ENCODE assay signal across 1 cellular context in the genomic region with DNA sequence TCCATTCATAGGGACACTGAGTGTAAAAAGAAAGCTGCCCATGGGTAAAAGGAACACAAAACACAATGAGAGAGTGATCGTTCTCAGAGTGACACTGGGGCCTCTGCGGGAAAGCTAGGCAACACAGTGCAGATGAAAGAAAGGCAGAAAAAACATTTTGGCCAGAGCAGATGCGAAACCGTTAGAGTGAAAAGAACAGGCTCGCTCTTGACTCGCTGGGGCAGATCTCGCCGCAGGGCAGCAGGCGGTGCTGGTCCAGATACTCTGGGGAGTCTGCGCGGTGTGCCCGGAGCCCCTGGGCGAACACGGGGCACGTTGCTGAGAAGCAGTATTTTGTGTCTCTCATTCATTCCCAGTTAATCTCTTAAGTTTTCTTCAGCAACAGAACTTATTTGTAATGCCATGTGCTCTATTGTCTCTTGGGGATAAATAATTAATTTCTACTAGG.
TF ChIP-seq lines count a peak whose summit lies in the region.

No MANE protein-coding gene starts in this region.

TF ChIP-seq in neural cell, 6 proteins besides CTCF, POLR2A, EP300 and RAD21 (continued from another document):
- TF ChIP-seq, protein P1, sequence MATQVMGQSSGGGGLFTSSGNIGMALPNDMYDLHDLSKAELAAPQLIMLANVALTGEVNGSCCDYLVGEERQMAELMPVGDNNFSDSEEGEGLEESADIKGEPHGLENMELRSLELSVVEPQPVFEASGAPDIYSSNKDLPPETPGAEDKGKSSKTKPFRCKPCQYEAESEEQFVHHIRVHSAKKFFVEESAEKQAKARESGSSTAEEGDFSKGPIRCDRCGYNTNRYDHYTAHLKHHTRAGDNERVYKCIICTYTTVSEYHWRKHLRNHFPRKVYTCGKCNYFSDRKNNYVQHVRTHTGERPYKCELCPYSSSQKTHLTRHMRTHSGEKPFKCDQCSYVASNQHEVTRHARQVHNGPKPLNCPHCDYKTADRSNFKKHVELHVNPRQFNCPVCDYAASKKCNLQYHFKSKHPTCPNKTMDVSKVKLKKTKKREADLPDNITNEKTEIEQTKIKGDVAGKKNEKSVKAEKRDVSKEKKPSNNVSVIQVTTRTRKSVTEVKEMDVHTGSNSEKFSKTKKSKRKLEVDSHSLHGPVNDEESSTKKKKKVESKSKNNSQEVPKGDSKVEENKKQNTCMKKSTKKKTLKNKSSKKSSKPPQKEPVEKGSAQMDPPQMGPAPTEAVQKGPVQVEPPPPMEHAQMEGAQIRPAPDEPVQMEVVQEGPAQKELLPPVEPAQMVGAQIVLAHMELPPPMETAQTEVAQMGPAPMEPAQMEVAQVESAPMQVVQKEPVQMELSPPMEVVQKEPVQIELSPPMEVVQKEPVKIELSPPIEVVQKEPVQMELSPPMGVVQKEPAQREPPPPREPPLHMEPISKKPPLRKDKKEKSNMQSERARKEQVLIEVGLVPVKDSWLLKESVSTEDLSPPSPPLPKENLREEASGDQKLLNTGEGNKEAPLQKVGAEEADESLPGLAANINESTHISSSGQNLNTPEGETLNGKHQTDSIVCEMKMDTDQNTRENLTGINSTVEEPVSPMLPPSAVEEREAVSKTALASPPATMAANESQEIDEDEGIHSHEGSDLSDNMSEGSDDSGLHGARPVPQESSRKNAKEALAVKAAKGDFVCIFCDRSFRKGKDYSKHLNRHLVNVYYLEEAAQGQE (IDR thresholded peaks at IDR 0.05; ENCODE audit: borderline replicate concordance) = no peak
- TF ChIP-seq EZH2 (IDR thresholded peaks at IDR 0.05; ENCODE audit: borderline replicate concordance, insufficient read depth, low read length, poor library complexity, severe bottlenecking) (no peak), POLR2AphosphoS5 (IDR thresholded peaks at IDR 0.05) (no peak), MXI1 (conservative IDR thresholded peaks at IDR 0.05; ENCODE audit: poor library complexity, severe bottlenecking) (no peak)
